In the genomic region with DNA sequence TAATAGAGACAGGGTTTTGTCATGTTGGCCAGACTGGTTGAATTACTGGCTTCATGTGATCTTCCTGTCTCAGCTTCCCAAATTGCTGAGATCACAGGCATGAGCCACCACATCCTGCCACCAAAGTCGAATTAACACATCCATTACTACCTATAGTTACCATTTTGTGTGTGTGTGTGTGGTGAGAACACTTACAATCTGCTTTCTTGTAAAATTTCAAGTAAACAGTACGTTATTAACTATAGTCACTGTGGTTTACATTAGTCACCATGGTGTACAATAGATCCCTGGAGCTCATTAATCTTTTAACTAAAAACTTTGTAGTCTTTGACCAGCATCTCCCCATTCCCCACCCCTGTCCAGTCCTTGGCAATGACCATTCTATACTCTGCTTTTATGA, we compare ENCODE assay signal across 24 cellular contexts.
DNase-seq lines count a peak whose midpoint lies in the region; ATAC-seq, FAIRE-seq and TF ChIP-seq lines count a peak whose summit lies in the region.
"Had no signal": no experiment of that assay in that cellular context is flagged by ENCODE, and none has a peak within 500 bp of the region (broad histone marks: within the 10 kb centered on the region; RNA-seq: fewer than 3 reads in every experiment).

No MANE protein-coding gene starts in this region.

- DNase-seq in Daoy (ENCODE audit: low read depth) (peak; percentile 50), HT1080 (ENCODE audit: low read depth) (peak; percentile 60), astrocyte of the hippocampus (ENCODE audit: low read depth, low spot score) (peak; percentile 35), iris pigment epithelial cell (ENCODE audit: low read depth) (peak; percentile 13), D721Med (ENCODE audit: insufficient read length, low spot score) (no peak), urothelium cell line (ENCODE audit: low spot score) (no peak), NCI-H510A (lab: John Stamatoyannopoulos, UW) (no peak)
- DNase-seq: activated naive CD4-positive, alpha-beta T cell treated with anti-CD3 and anti-CD28 coated beads, Interleukin-2, amount 50 U/mL, for 16 hours; amygdala; Caco-2; colonic mucosa; effector CD8-positive, alpha-beta T cell; erythroblast; GOT3; NCI-H1436; NCI-H2081; NCI-H2227 treated with DMSO at 0.1 percent for 48 hours; NCI-H526 treated with DMSO at 0.1 percent for 48 hours; Right ventricle myocardium superior; transverse colon had no signal

- FAIRE-seq in D721Med (lab: Jason Lieb, UNC) (no peak), urothelium cell line (lab: Jason Lieb, UNC) (no peak)

- no peak for ATAC-seq in GM19395 (IDR thresholded peaks at IDR 0.05; ENCODE audit: unreplicated experiment)
- ATAC-seq: activated T-helper 17 cell treated with anti-CD3 and anti-CD28 coated beads, Interleukin-2, amount 50 U/mL, for 72 hours; Panc1; stimulated activated memory B cell treated with anti-CD40 and anti-IgM and Interleukin-4, amounts not matched to agents 10 μg/mL and 1 μg/mL and 100 μg/mL, for 72 hours had no signal

- TF ChIP-seq CTCF in D721Med (IDR thresholded peaks at IDR 0.05; ENCODE audit: insufficient read depth, missing control alignments), result no peak

Comparison
In these comparisons a context has a peak if more than half of its experiments do, and no peak if none do; other contexts are left out.
1. DNase-seq: peak in Daoy (single experiment), HT1080 (single experiment), astrocyte of the hippocampus (single experiment) and iris pigment epithelial cell (single experiment); none in D721Med (single experiment), urothelium cell line (single experiment) and NCI-H510A (single experiment).